ENCODE assay signal across 1 cellular context in the genomic region with DNA sequence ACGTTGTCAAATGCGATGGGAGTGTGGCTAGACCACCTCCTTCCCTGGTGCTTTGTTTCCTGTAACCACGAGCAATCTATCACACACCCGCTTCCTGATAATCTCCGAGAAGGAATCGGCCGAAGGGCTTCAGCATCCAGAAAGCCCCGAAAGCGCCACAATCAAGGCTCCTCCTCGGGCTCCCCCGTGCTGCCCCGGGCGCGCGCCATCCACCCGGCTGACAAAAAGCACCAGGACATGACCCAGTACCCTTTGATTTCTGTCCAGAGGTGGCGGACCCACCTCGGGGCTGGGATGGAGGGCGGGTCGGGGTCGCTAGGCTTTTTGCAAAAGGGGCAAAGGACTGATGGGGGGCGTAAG.
TF ChIP-seq lines count a peak whose summit lies in the region.

No MANE protein-coding gene starts in this region.

TF ChIP-seq in endothelial cell of umbilical vein, 7 proteins besides CTCF, POLR2A, EP300 and RAD21:
- TF ChIP-seq GATA2 (IDR thresholded peaks at IDR 0.05; ENCODE audit: insufficient read depth, insufficient read length, low read depth, low read length), result no peak
- TF ChIP-seq, protein P1, sequence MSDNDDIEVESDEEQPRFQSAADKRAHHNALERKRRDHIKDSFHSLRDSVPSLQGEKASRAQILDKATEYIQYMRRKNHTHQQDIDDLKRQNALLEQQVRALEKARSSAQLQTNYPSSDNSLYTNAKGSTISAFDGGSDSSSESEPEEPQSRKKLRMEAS (IDR thresholded peaks at IDR 0.05; ENCODE audit: insufficient read depth, insufficient read length), result no peak
- TF ChIP-seq EZH2 (IDR thresholded peaks at IDR 0.05; ENCODE audit: borderline replicate concordance, low read depth, low read length, severe bottlenecking), result no peak
- no peak for TF ChIP-seq FOS (IDR thresholded peaks at IDR 0.05; ENCODE audit: borderline replicate concordance, insufficient read depth, low read length)
- no peak for TF ChIP-seq JUN (IDR thresholded peaks at IDR 0.05; ENCODE audit: borderline replicate concordance, insufficient read depth, insufficient read length, low read depth)
- TF ChIP-seq MYC (IDR thresholded peaks at IDR 0.05; ENCODE audit: low read depth, low read length), result no peak
- no peak for TF ChIP-seq POLR2AphosphoS5 (IDR thresholded peaks at IDR 0.05; ENCODE audit: insufficient read depth, low read depth, low read length)
TF ChIP-seq in endothelial cell of umbilical vein: peak in this region for 0.
